Comparison of ENCODE assay signal across 21 cellular contexts in genomic region chr4:175772170-175772685, GRCh38. TPM values are rescaled to one million over a fixed set of nuclear protein-coding genes. Genes with fewer than 3 reads are reported as not detected.
"Had no signal": no experiment of that assay in that cellular context is flagged by ENCODE, and none has a peak within 500 bp of the region (broad histone marks: within the 10 kb centered on the region; RNA-seq: fewer than 3 reads in every experiment).

No MANE protein-coding gene starts in this region.

- ATAC-seq: activated CD4-positive, CD25-positive, alpha-beta regulatory T cell treated with anti-CD3 and anti-CD28 coated beads, Interleukin-2, amount 50 U/mL, for 24 hours; body of pancreas; left ventricle myocardium superior; natural killer cell treated with Interleukin-12 subunit alpha and Interleukin-12 subunit beta and Interleukin-15 and Interleukin-18, amount 100 ng/mL, for 72 hours; psoas muscle; sciatic nerve had no signal

- H3K4me2 ChIP-seq: hepatocyte had no signal

- H3K27me3 Mint-ChIP-seq: natural killer cell treated with Interleukin-12 subunit alpha and Interleukin-12 subunit beta and Interleukin-15 and Interleukin-18, amount 100 ng/mL, for 72 hours; stimulated activated naive CD8-positive, alpha-beta T cell treated with anti-CD3 and anti-CD28 coated beads, Interleukin-15, Interleukin-2, amounts not matched to agents 100 ng/mL and 50 ng/mL, for 24 hours had no signal

- H3K4me1 ChIP-seq: body of pancreas, colonic mucosa, psoas muscle, suprapubic skin had no signal

- H2AFZ ChIP-seq: hepatocyte had no signal

- H3K9me3 Mint-ChIP-seq: activated T-helper 1 cell treated with anti-CD3 and anti-CD28 coated beads, Interleukin-12 subunit alpha, Interleukin-12 subunit beta, Interleukin-2, Interleukin-4 antibody, amounts not matched to agents 30 ng/mL and 10 ng/mL and 1 ng/mL, durations not matched to agents 14 hours and 24 hours and 36 hours; stimulated activated naive CD8-positive, alpha-beta T cell treated with anti-CD3 and anti-CD28 coated beads, Interleukin-15, Interleukin-2, amounts not matched to agents 100 ng/mL and 50 ng/mL, for 24 hours had no signal

- H3K36me3 ChIP-seq: colonic mucosa, esophagus muscularis mucosa, suprapubic skin had no signal

- H3K9me3 ChIP-seq: body of pancreas, colonic mucosa, esophagus muscularis mucosa, psoas muscle, suprapubic skin had no signal

- H3K4me3 ChIP-seq: body of pancreas, colonic mucosa, esophagus muscularis mucosa, hepatocyte, suprapubic skin had no signal

- H3K4me1 Mint-ChIP-seq: activated naive CD8-positive, alpha-beta T cell treated with anti-CD3 and anti-CD28 coated beads for 36 hours had no signal

- DNase-seq: activated CD4-positive, alpha-beta T cell treated with anti-CD3 and anti-CD28 coated beads, Interleukin-2, amount 50 U/mL, for 1 hour; activated naive CD8-positive, alpha-beta T cell treated with anti-CD3 and anti-CD28 coated beads for 36 hours; amygdala; body of pancreas; central memory CD4-positive, alpha-beta T cell; colonic mucosa; effector CD4-positive, alpha-beta T cell; kidney glomerular epithelial cell; left ventricle myocardium superior; psoas muscle; trophoblast cell had no signal

- H3K36me3 Mint-ChIP-seq: activated naive CD8-positive, alpha-beta T cell treated with anti-CD3 and anti-CD28 coated beads for 36 hours had no signal

- H3K27me3 ChIP-seq: body of pancreas, colonic mucosa, esophagus muscularis mucosa, hepatocyte, suprapubic skin had no signal

- H3K79me2 ChIP-seq: hepatocyte had no signal

- H3K27ac Mint-ChIP-seq: activated naive CD8-positive, alpha-beta T cell treated with anti-CD3 and anti-CD28 coated beads for 36 hours; activated T-helper 1 cell treated with anti-CD3 and anti-CD28 coated beads, Interleukin-12 subunit alpha, Interleukin-12 subunit beta, Interleukin-2, Interleukin-4 antibody, amounts not matched to agents 30 ng/mL and 10 ng/mL and 1 ng/mL, durations not matched to agents 14 hours and 24 hours and 36 hours; natural killer cell treated with Interleukin-12 subunit alpha and Interleukin-12 subunit beta and Interleukin-15 and Interleukin-18, amount 100 ng/mL, for 72 hours; stimulated activated naive CD8-positive, alpha-beta T cell treated with anti-CD3 and anti-CD28 coated beads, Interleukin-15, Interleukin-2, amounts not matched to agents 100 ng/mL and 50 ng/mL, for 24 hours had no signal

- H3K4me3 Mint-ChIP-seq: activated naive CD8-positive, alpha-beta T cell treated with anti-CD3 and anti-CD28 coated beads for 36 hours; activated T-helper 1 cell treated with anti-CD3 and anti-CD28 coated beads, Interleukin-12 subunit alpha, Interleukin-12 subunit beta, Interleukin-2, Interleukin-4 antibody, amounts not matched to agents 30 ng/mL and 10 ng/mL and 1 ng/mL, durations not matched to agents 14 hours and 24 hours and 36 hours; natural killer cell treated with Interleukin-12 subunit alpha and Interleukin-12 subunit beta and Interleukin-15 and Interleukin-18, amount 100 ng/mL, for 72 hours; stimulated activated naive CD8-positive, alpha-beta T cell treated with anti-CD3 and anti-CD28 coated beads, Interleukin-15, Interleukin-2, amounts not matched to agents 100 ng/mL and 50 ng/mL, for 24 hours had no signal

- H3K27ac ChIP-seq: body of pancreas, colonic mucosa, esophagus muscularis mucosa, hepatocyte, psoas muscle, suprapubic skin had no signal

RNA-seq across cellular contexts. Expression of gene GPM6A, which starts 39.8 kb away (rescaled TPM):
- total RNA-seq: activated CD8-positive, alpha-beta memory T cell treated with anti-CD3 and anti-CD28 coated beads for 36 hours; activated naive CD8-positive, alpha-beta T cell treated with anti-CD3 and anti-CD28 coated beads for 36 hours; activated T-helper 1 cell treated with anti-CD3 and anti-CD28 coated beads, Interleukin-12 subunit alpha, Interleukin-12 subunit beta, Interleukin-2, Interleukin-4 antibody, amounts not matched to agents 30 ng/mL and 10 ng/mL and 1 ng/mL, durations not matched to agents 14 hours and 24 hours and 36 hours; natural killer cell treated with Interleukin-12 subunit alpha and Interleukin-12 subunit beta and Interleukin-15 and Interleukin-18, amount 100 ng/mL, for 72 hours; osteoblast had no signal
